11 cellular contexts compared by ENCODE assay signal in the genomic region with DNA sequence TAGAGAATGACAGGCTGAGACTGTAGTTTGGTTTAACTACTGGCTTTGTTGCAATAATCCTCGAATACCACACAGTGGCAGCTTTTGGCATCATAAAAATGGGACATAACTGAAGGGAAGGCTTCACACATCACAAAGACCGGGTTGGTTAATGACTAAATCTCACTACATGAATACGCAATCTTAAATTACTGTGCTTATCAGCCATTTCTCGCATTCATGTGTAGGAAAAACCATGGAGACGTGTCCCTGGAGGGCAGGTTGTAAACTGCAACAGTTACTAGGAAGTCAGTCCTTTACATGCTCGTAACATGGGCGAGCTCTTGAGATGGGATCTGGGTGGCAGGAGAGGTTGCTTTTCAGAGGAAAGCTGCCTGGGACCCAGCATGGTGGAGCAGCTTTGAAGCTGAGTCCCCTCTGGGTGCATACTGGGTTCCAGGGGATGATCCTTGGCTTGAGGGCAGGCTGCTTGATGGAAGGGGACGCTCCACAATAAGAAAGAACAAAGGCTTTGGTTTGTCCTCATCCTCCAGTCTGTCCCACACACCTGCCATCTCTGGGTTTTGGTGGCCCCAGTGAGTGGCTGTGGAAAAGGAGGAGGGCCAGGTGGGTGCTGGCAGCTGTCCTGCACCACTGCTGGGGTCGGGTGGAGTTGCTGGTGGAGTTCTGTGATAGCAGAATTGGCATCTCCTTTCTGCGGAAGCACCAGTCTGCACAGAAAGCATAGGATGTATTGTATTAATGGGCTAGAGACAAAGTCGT.
A peak's percentile ranks its signal among the peaks of the same experiment; 100 is the strongest.
DNase-seq lines count a peak whose midpoint lies in the region; ATAC-seq and TF ChIP-seq lines count a peak whose summit lies in the region.
"Had no signal": no experiment of that assay in that cellular context is flagged by ENCODE, and none has a peak within 500 bp of the region (broad histone marks: within the 10 kb centered on the region; RNA-seq: fewer than 3 reads in every experiment).

No MANE protein-coding gene starts in this region.

- H3K27me3 Mint-ChIP-seq in activated naive CD4-positive, alpha-beta T cell treated with anti-CD3 and anti-CD28 coated beads, Interleukin-2, amount 50 U/mL, for 24 hours: no peaks in the 10 kb centered on the region

- no peak for ATAC-seq in stimulated activated effector memory CD8-positive, alpha-beta T cell treated with anti-CD3 and anti-CD28 coated beads, Interleukin-12 subunit alpha, Interleukin-12 subunit beta, amount 100 ng/mL, for 72 hours
- ATAC-seq in activated CD4-positive, CD25-positive, alpha-beta regulatory T cell treated with anti-CD3 and anti-CD28 coated beads, Interleukin-2, amount 50 U/mL, for 24 hours: no peak
- ATAC-seq in GM18861 (IDR thresholded peaks at IDR 0.05; ENCODE audit: unreplicated experiment): no peak

- TF ChIP-seq POLR2A in NB4 (IDR thresholded peaks at IDR 0.05; ENCODE audit: extremely low read depth, insufficient read length): no peak

- peaks cover 17% of the 10 kb centered on the region for H3K36me3 Mint-ChIP-seq in activated naive CD4-positive, alpha-beta T cell treated with anti-CD3 and anti-CD28 coated beads, Interleukin-2, amount 50 U/mL, for 24 hours
- H3K36me3 Mint-ChIP-seq in stimulated activated effector memory CD8-positive, alpha-beta T cell treated with anti-CD3 and anti-CD28 coated beads, Interleukin-12 subunit alpha, Interleukin-12 subunit beta, amount 100 ng/mL, for 72 hours: peaks cover 59% of the 10 kb centered on the region

- no peak overlapping the region for H3K27ac ChIP-seq in brain microvascular endothelial cell

- H3K4me3 ChIP-seq in NB4 (ENCODE audit: low read depth, low read length): peak overlapping the region; percentile 99
- peak overlapping the region; percentile 0 for H3K4me3 ChIP-seq in brain microvascular endothelial cell (ENCODE audit: low read depth, low read length)
- H3K4me3 ChIP-seq: tibial nerve had no signal

- H3K9me3 Mint-ChIP-seq in activated naive CD4-positive, alpha-beta T cell treated with anti-CD3 and anti-CD28 coated beads, Interleukin-2, amount 50 U/mL, for 24 hours: no peaks in the 10 kb centered on the region
- H3K9me3 Mint-ChIP-seq in stimulated activated effector memory CD8-positive, alpha-beta T cell treated with anti-CD3 and anti-CD28 coated beads, Interleukin-12 subunit alpha, Interleukin-12 subunit beta, amount 100 ng/mL, for 72 hours: no peaks in the 10 kb centered on the region

- peaks cover 45% of the 10 kb centered on the region for H3K4me1 Mint-ChIP-seq in activated naive CD4-positive, alpha-beta T cell treated with anti-CD3 and anti-CD28 coated beads, Interleukin-2, amount 50 U/mL, for 24 hours
- peaks cover 40% of the 10 kb centered on the region for H3K4me1 Mint-ChIP-seq in stimulated activated effector memory CD8-positive, alpha-beta T cell treated with anti-CD3 and anti-CD28 coated beads, Interleukin-12 subunit alpha, Interleukin-12 subunit beta, amount 100 ng/mL, for 72 hours

- in situ Hi-C loops in brain microvascular endothelial cell (cut with HindIII; ENCODE audit: low pct_ligation_motif_present, low sequenced_read_pairs): loop anchor here (25.0 kb wide), 1 partner anchor 102 kb away; no protein-coding TSS in a partner anchor

- peak overlapping the region; percentile 94 for H3K27ac Mint-ChIP-seq in activated naive CD4-positive, alpha-beta T cell treated with anti-CD3 and anti-CD28 coated beads, Interleukin-2, amount 50 U/mL, for 24 hours
- peak overlapping the region; percentile 7 for H3K27ac Mint-ChIP-seq in stimulated activated effector memory CD8-positive, alpha-beta T cell treated with anti-CD3 and anti-CD28 coated beads, Interleukin-12 subunit alpha, Interleukin-12 subunit beta, amount 100 ng/mL, for 72 hours

- no peak for DNase-seq in activated naive CD4-positive, alpha-beta T cell (lab: John Stamatoyannopoulos, UW)
- DNase-seq in NB4 (ENCODE audit: low read depth) (no peak), brain microvascular endothelial cell (no peak), ecto neural progenitor cell (ENCODE audit: low spot score) (no peak)
- no peak for DNase-seq in stimulated activated effector memory CD8-positive, alpha-beta T cell treated with anti-CD3 and anti-CD28 coated beads, Interleukin-12 subunit alpha, Interleukin-12 subunit beta, amount 100 ng/mL, for 72 hours (ENCODE audit: low spot score in 2 of 2)
- DNase-seq: central memory CD4-positive, alpha-beta T cell; foreskin melanocyte had no signal

- peak overlapping the region; percentile 96 for H3K4me3 Mint-ChIP-seq in activated naive CD4-positive, alpha-beta T cell treated with anti-CD3 and anti-CD28 coated beads, Interleukin-2, amount 50 U/mL, for 24 hours
- peak overlapping the region; percentile 92 for H3K4me3 Mint-ChIP-seq in stimulated activated effector memory CD8-positive, alpha-beta T cell treated with anti-CD3 and anti-CD28 coated beads, Interleukin-12 subunit alpha, Interleukin-12 subunit beta, amount 100 ng/mL, for 72 hours

- TF ChIP-seq CTCF in NB4 (IDR thresholded peaks at IDR 0.05; ENCODE audit: low read depth, low read length): no peak
- no peak for TF ChIP-seq CTCF in brain microvascular endothelial cell (IDR thresholded peaks at IDR 0.05; ENCODE audit: low read depth, low read length, missing control alignments)

- peaks cover 23% of the 10 kb centered on the region for H3K36me3 ChIP-seq in brain microvascular endothelial cell (replicated peaks)

- H3K27me3 ChIP-seq in brain microvascular endothelial cell (replicated peaks): no peaks in the 10 kb centered on the region
- H3K27me3 ChIP-seq: tibial nerve had no signal
